Comparison of ENCODE assay signal across 1 cellular context in genomic region chr19:11535792-11536595, GRCh38.
A peak's percentile ranks its signal among the peaks of the same experiment; 100 is the strongest.
TF ChIP-seq lines count a peak whose summit lies in the region.

No MANE protein-coding gene starts in this region.

TF ChIP-seq in GM12878, 131 proteins besides CTCF, POLR2A, EP300 and RAD21 (continued from another document and continues in another):
- TF ChIP-seq ZBTB4 (CRISPR knock-in tag; IDR thresholded peaks at IDR 0.05), result no peak
- no peak for TF ChIP-seq EZH2 (IDR thresholded peaks at IDR 0.05; ENCODE audit: borderline replicate concordance, control insufficient read depth, low read depth, low read length)
- peak in 1 of 2 experiments; percentile 88; a peak in 2 of 3 replicates for TF ChIP-seq EGR1 (IDR thresholded peaks at IDR 0.05; ENCODE audit: borderline replicate concordance in 1 of 2, low read depth in 2 of 2, low read length in 2 of 2)
- no peak for TF ChIP-seq SMAD1 (IDR thresholded peaks at IDR 0.05; ENCODE audit: low read depth, partially characterized antibody)
- TF ChIP-seq E2F8 (IDR thresholded peaks at IDR 0.05; ENCODE audit: low read depth, partially characterized antibody), result no peak
- peak; percentile 59 for TF ChIP-seq NR2F1 (conservative IDR thresholded peaks at IDR 0.05)
- peak in 1 of 2 experiments; percentile 66; a peak in 1 of 4 replicates for TF ChIP-seq SRF (IDR thresholded peaks at IDR 0.05; ENCODE audit: low read depth in 2 of 2, low read length in 2 of 2)
- no peak for TF ChIP-seq NFXL1 (IDR thresholded peaks at IDR 0.05; ENCODE audit: borderline replicate concordance)
- no peak for TF ChIP-seq STAT3 (IDR thresholded peaks at IDR 0.05; ENCODE audit: low read depth, low read length)
- TF ChIP-seq ZNF687 (IDR thresholded peaks at IDR 0.05), result peak; percentile 34
- TF ChIP-seq SUZ12 (IDR thresholded peaks at IDR 0.05; ENCODE audit: unreplicated experiment), result no peak
- TF ChIP-seq HDAC6 (IDR thresholded peaks at IDR 0.05; ENCODE audit: unreplicated experiment), result no peak
- TF ChIP-seq MLLT1 (IDR thresholded peaks at IDR 0.05), result no peak
- no peak for TF ChIP-seq JUNB (IDR thresholded peaks at IDR 0.05)
- TF ChIP-seq KDM1A (IDR thresholded peaks at IDR 0.05; ENCODE audit: borderline replicate concordance), result no peak
- TF ChIP-seq WRNIP1 (IDR thresholded peaks at IDR 0.05; ENCODE audit: borderline replicate concordance, low read depth, low read length), result 0 out of 2 replicates have a peak, but pooled peaks have one; percentile 5
- TF ChIP-seq BHLHE40 (IDR thresholded peaks at IDR 0.05; ENCODE audit: borderline replicate concordance in 1 of 2, low read depth in 2 of 2, low read length in 1 of 2), result peak; percentile 28 to 81; a peak in 2 of 4 replicates
- no peak for TF ChIP-seq SIN3A (IDR thresholded peaks at IDR 0.05; ENCODE audit: low read depth, low read length)
- peak; percentile 68; the same call in 1 of the 2 replicates for TF ChIP-seq NKRF (conservative IDR thresholded peaks at IDR 0.05)
- no peak for TF ChIP-seq USF1 (IDR thresholded peaks at IDR 0.05; ENCODE audit: borderline replicate concordance, extremely low read length, insufficient read depth, low read depth, low read length)
- 0 out of 2 replicates have a peak, but pooled peaks have one; percentile 5 for TF ChIP-seq PKNOX1 (IDR thresholded peaks at IDR 0.05)
- peak; percentile 70 for TF ChIP-seq MEF2B (IDR thresholded peaks at IDR 0.05; ENCODE audit: partially characterized antibody, poor library complexity, severe bottlenecking)
- no peak for TF ChIP-seq FOS (IDR thresholded peaks at IDR 0.05; ENCODE audit: borderline replicate concordance, extremely low read depth, insufficient read length)
- TF ChIP-seq SMC3 (IDR thresholded peaks at IDR 0.05; ENCODE audit: borderline replicate concordance, low read length), result peak; percentile 67
- no peak for TF ChIP-seq YBX1 (IDR thresholded peaks at IDR 0.05)
- no peak; the same call in 1 of the 2 replicates for TF ChIP-seq ZBTB40 (IDR thresholded peaks at IDR 0.05; ENCODE audit: borderline replicate concordance)
- no peak for TF ChIP-seq EED (IDR thresholded peaks at IDR 0.05; ENCODE audit: low read depth)
- TF ChIP-seq HSF1 (IDR thresholded peaks at IDR 0.05; ENCODE audit: low read depth, low read length), result no peak
- no peak for TF ChIP-seq MTA3 (IDR thresholded peaks at IDR 0.05; ENCODE audit: borderline replicate concordance, low read length)
- peak; percentile 70 for TF ChIP-seq DPF2 (IDR thresholded peaks at IDR 0.05)
